In genomic region chr3:550481-550880, GRCh38 we compare ENCODE assay signal across 20 cellular contexts.
"Had no signal": no experiment of that assay in that cellular context is flagged by ENCODE, and none has a peak within 500 bp of the region (broad histone marks: within the 10 kb centered on the region; RNA-seq: fewer than 3 reads in every experiment).

No MANE protein-coding gene starts in this region.

- H3K27me3 ChIP-seq: breast epithelium, Peyer's patch had no signal

- H3K27ac ChIP-seq: breast epithelium, Peyer's patch, VCaP had no signal

- H3K36me3 ChIP-seq: breast epithelium, Peyer's patch had no signal

- DNase-seq: activated CD4-positive, alpha-beta memory T cell treated with anti-CD3 and anti-CD28 coated beads, Interleukin-2, amount 10 ng/mL, durations not matched to agents 7 days and 5 days; activated CD4-positive, alpha-beta T cell treated with anti-CD3 and anti-CD28 coated beads for 36 hours; activated CD4-positive, alpha-beta T cell treated with anti-CD3 and anti-CD28 coated beads, Interleukin-2, amount 50 U/mL, for 1 hour; activated CD8-positive, alpha-beta memory T cell treated with anti-CD3 and anti-CD28 coated beads, Interleukin-2, amount 50 U/mL, for 4 hours; aorta; Kasumi-1; NCI-H1105 treated with DMSO at 0.1 percent for 48 hours; NCI-H1436 treated with DMSO at 0.1 percent for 48 hours; NCI-H1930; NCI-H345; NCI-H510A; NCI-H774; Peyer's patch; SHP77; T-helper 17 cell; T1000 had no signal

- FAIRE-seq: K562, TTC549 had no signal

- H3K4me3 ChIP-seq: breast epithelium, K562, Peyer's patch had no signal

- H3K9me3 ChIP-seq: breast epithelium, Peyer's patch had no signal
